Comparison of ENCODE assay signal across 8 cellular contexts in genomic region chr9:110427497-110428104, GRCh38.
A peak's percentile ranks its signal among the peaks of the same experiment; 100 is the strongest.
DNase-seq lines count a peak whose midpoint lies in the region; ATAC-seq and TF ChIP-seq lines count a peak whose summit lies in the region.

No MANE protein-coding gene starts in this region.

- 26 to 35% (median 31%) methylated on average over 7 of the region's 7 CpGs for WGBS in adrenal gland, 4 donors
- WGBS in thyroid gland, 2 donors, result 17 to 19% methylated on average over 7 of the region's 7 CpGs

- H3K36me3 ChIP-seq in adrenal gland (replicated peaks in 1 of 2) (no peaks in the 10 kb centered on the region), thyroid gland (no peaks in the 10 kb centered on the region)

- TF ChIP-seq POLR2A in adrenal gland (IDR thresholded peaks at IDR 0.05) (no peak), thyroid gland (IDR thresholded peaks at IDR 0.05) (no peak)

- DNase-seq in ELR (ENCODE audit: low read depth) (peak; percentile 56), NAMALWA (ENCODE audit: low spot score) (peak; percentile 51), adrenal gland (peak; percentile 22 to 76 (median 58)), iris pigment epithelial cell (ENCODE audit: low read depth) (peak; percentile 57), thyroid gland (peak; percentile 40 to 52)

- intact Hi-C loops in adrenal gland (cut with DNase I), result loop anchor here in 1 of 2 donors (5.0 kb wide), 1 partner anchor 195 kb away; no protein-coding TSS in a partner anchor
- intact Hi-C loops in thyroid gland (cut with DNase I), result no loop called here

- TF ChIP-seq CTCF in adrenal gland (IDR thresholded peaks at IDR 0.05) (peak; percentile 42 to 58 (median 55)), thyroid gland (IDR thresholded peaks at IDR 0.05) (peak in 4 of 6 experiments; percentile 16 to 56 (median 36))

- H3K4me1 ChIP-seq in adrenal gland (replicated peaks in 1 of 2), result no peaks in the 10 kb centered on the region
- no peaks in the 10 kb centered on the region for H3K4me1 ChIP-seq in thyroid gland

- H3K27me3 ChIP-seq in adrenal gland, result no peaks in the 10 kb centered on the region
- H3K27me3 ChIP-seq in thyroid gland, result no peaks in the 10 kb centered on the region

- no peak overlapping the region for H3K27ac ChIP-seq in adrenal gland
- no peak overlapping the region for H3K27ac ChIP-seq in thyroid gland

- H3K4me3 ChIP-seq in adrenal gland, result no peak overlapping the region
- H3K4me3 ChIP-seq in thyroid gland (replicated peaks in 1 of 3), result no peak overlapping the region

- no peaks in the 10 kb centered on the region for H3K9me3 ChIP-seq in adrenal gland (replicated peaks in 1 of 3)
- H3K9me3 ChIP-seq in thyroid gland, result no peaks in the 10 kb centered on the region

- peak; percentile 78 for ATAC-seq in GM21367 (IDR thresholded peaks at IDR 0.05; ENCODE audit: unreplicated experiment)
- no peak for ATAC-seq in GM18519 (IDR thresholded peaks at IDR 0.05; ENCODE audit: low FRiP score, unreplicated experiment)
- ATAC-seq in GM19467 (IDR thresholded peaks at IDR 0.05; ENCODE audit: unreplicated experiment), result no peak
